14 cellular contexts compared by ENCODE assay signal in genomic region chr7:93530701-93531100, GRCh38. TPM values are rescaled to one million over a fixed set of nuclear protein-coding genes. Genes with fewer than 3 reads are reported as not detected.
DNase-seq lines count a peak whose midpoint lies in the region; TF ChIP-seq lines count a peak whose summit lies in the region.
"Had no signal": no experiment of that assay in that cellular context is flagged by ENCODE, and none has a peak within 500 bp of the region (broad histone marks: within the 10 kb centered on the region; RNA-seq: fewer than 3 reads in every experiment).

No MANE protein-coding gene starts in this region.

- no peak overlapping the region for H3K4me3 ChIP-seq in esophagus muscularis mucosa
- H3K4me3 ChIP-seq: A549 had no signal

- TF ChIP-seq EP300 in esophagus muscularis mucosa (IDR thresholded peaks at IDR 0.05) = no peak

- no peak for TF ChIP-seq POLR2A in esophagus muscularis mucosa (IDR thresholded peaks at IDR 0.05; ENCODE audit: low read depth)

- TF ChIP-seq CTCF in glutamatergic neuron (IDR thresholded peaks at IDR 0.05; ENCODE audit: partially characterized antibody, unreplicated experiment) (no peak), esophagus muscularis mucosa (IDR thresholded peaks at IDR 0.05) (no peak)

- peak; percentile 67 for DNase-seq in DMS 273 treated with DMSO at 0.1 percent for 48 hours (lab: John Stamatoyannopoulos, UW)
- DNase-seq in NAMALWA (ENCODE audit: low spot score) = peak; percentile 31
- DNase-seq in NCI-H524 (lab: John Stamatoyannopoulos, UW) = peak; percentile 33 to 79
- no peak for DNase-seq in glutamatergic neuron
- DNase-seq in activated CD4-positive, alpha-beta T cell treated with anti-CD3 and anti-CD28 coated beads, Interleukin-2, amount 10 ng/mL, durations not matched to agents 24 days and 14 days = no peak
- DNase-seq in esophagus muscularis mucosa (ENCODE audit: extremely low spot score) = no peak
- DNase-seq: Caco-2; CD8-positive, alpha-beta memory T cell; HCEC 1CT; HFFc6 had no signal

- H3K9me3 Mint-ChIP-seq in glutamatergic neuron (ENCODE audit: unreplicated experiment) = no peaks in the 10 kb centered on the region
- H3K9me3 Mint-ChIP-seq in activated CD4-positive, alpha-beta T cell treated with anti-CD3 and anti-CD28 coated beads, Interleukin-2, amount 10 ng/mL, durations not matched to agents 24 days and 14 days = no peaks in the 10 kb centered on the region
- H3K9me3 Mint-ChIP-seq: CD8-positive, alpha-beta memory T cell; HFFc6 had no signal

- intact Hi-C loops in activated CD4-positive, alpha-beta T cell treated with anti-CD3 and anti-CD28 coated beads, Interleukin-2, amount 10 ng/mL, durations not matched to agents 24 days and 14 days (cut with micrococcal nuclease) = no loop called here
- intact Hi-C loops in esophagus muscularis mucosa (cut with DNase I) = no loop called here

- peak overlapping the region; percentile 52 for H3K4me3 Mint-ChIP-seq in glutamatergic neuron (ENCODE audit: unreplicated experiment)
- no peak overlapping the region for H3K4me3 Mint-ChIP-seq in activated CD4-positive, alpha-beta T cell treated with anti-CD3 and anti-CD28 coated beads, Interleukin-2, amount 10 ng/mL, durations not matched to agents 24 days and 14 days
- H3K4me3 Mint-ChIP-seq: CD8-positive, alpha-beta memory T cell; HFFc6 had no signal

- H3K4me1 ChIP-seq in esophagus muscularis mucosa = no peaks in the 10 kb centered on the region
- H3K4me1 ChIP-seq: A549, Caco-2 had no signal

- H3K4me1 Mint-ChIP-seq in glutamatergic neuron (ENCODE audit: low read depth, unreplicated experiment) = peaks cover 24% of the 10 kb centered on the region
- H3K4me1 Mint-ChIP-seq in activated CD4-positive, alpha-beta T cell treated with anti-CD3 and anti-CD28 coated beads, Interleukin-2, amount 10 ng/mL, durations not matched to agents 24 days and 14 days = no peaks in the 10 kb centered on the region
- H3K4me1 Mint-ChIP-seq: CD8-positive, alpha-beta memory T cell had no signal

- H3K9me3 ChIP-seq in esophagus muscularis mucosa = no peaks in the 10 kb centered on the region
- H3K9me3 ChIP-seq: A549, Caco-2 had no signal

- H3K27ac ChIP-seq in esophagus muscularis mucosa (replicated peaks in 1 of 4) = no peak overlapping the region
- H3K27ac ChIP-seq: A549, HL-60 had no signal

- H3K36me3 Mint-ChIP-seq in glutamatergic neuron (ENCODE audit: unreplicated experiment) = no peaks in the 10 kb centered on the region
- H3K36me3 Mint-ChIP-seq in activated CD4-positive, alpha-beta T cell treated with anti-CD3 and anti-CD28 coated beads, Interleukin-2, amount 10 ng/mL, durations not matched to agents 24 days and 14 days (ENCODE audit: low read depth) = no peaks in the 10 kb centered on the region
- H3K36me3 Mint-ChIP-seq: CD8-positive, alpha-beta memory T cell had no signal

- H3K27me3 Mint-ChIP-seq in glutamatergic neuron (ENCODE audit: unreplicated experiment) = no peaks in the 10 kb centered on the region
- no peaks in the 10 kb centered on the region for H3K27me3 Mint-ChIP-seq in activated CD4-positive, alpha-beta T cell treated with anti-CD3 and anti-CD28 coated beads, Interleukin-2, amount 10 ng/mL, durations not matched to agents 24 days and 14 days
- H3K27me3 Mint-ChIP-seq: CD8-positive, alpha-beta memory T cell had no signal

- no peaks in the 10 kb centered on the region for H3K36me3 ChIP-seq in esophagus muscularis mucosa

- peak overlapping the region; percentile 92 for H3K27ac Mint-ChIP-seq in glutamatergic neuron (ENCODE audit: unreplicated experiment)
- H3K27ac Mint-ChIP-seq in activated CD4-positive, alpha-beta T cell treated with anti-CD3 and anti-CD28 coated beads, Interleukin-2, amount 10 ng/mL, durations not matched to agents 24 days and 14 days = no peak overlapping the region
- H3K27ac Mint-ChIP-seq: CD8-positive, alpha-beta memory T cell; HFFc6 had no signal

- H3K27me3 ChIP-seq in esophagus muscularis mucosa = no peaks in the 10 kb centered on the region

RNA-seq across cellular contexts. Expression of gene CALCR, which starts 43.8 kb away (rescaled TPM):
- not detected for total RNA-seq in glutamatergic neuron (ENCODE audit: unreplicated experiment)
- not detected in 2 replicates for total RNA-seq in activated CD4-positive, alpha-beta T cell treated with anti-CD3 and anti-CD28 coated beads, Interleukin-2, amount 10 ng/mL, durations not matched to agents 24 days and 14 days
- total RNA-seq in esophagus muscularis mucosa = under 1 TPM in 1 of 4 donors, not detected in 3; 0.17 TPM
- total RNA-seq: Caco-2; CD8-positive, alpha-beta memory T cell; Daoy; H4; HFFc6 had no signal

Comparison
In these comparisons a context has a peak if more than half of its experiments do, and no peak if none do; other contexts are left out.
1. DNase-seq: peak in DMS 273 treated with DMSO at 0.1 percent for 48 hours (single experiment), NAMALWA (single experiment) and NCI-H524 (2 of 2); none in glutamatergic neuron (single experiment), activated CD4-positive, alpha-beta T cell treated with anti-CD3 and anti-CD28 coated beads, Interleukin-2, amount 10 ng/mL, durations not matched to agents 24 days and 14 days (single experiment) and esophagus muscularis mucosa (single experiment).